19 cellular contexts compared by ENCODE assay signal in genomic region chr7:134704827-134705226, GRCh38.
"Had no signal": no experiment of that assay in that cellular context is flagged by ENCODE, and none has a peak within 500 bp of the region (broad histone marks: within the 10 kb centered on the region; RNA-seq: fewer than 3 reads in every experiment).

No MANE protein-coding gene starts in this region.

- H3K4me3 Mint-ChIP-seq: activated CD4-positive, alpha-beta memory T cell treated with anti-CD3 and anti-CD28 coated beads, Interleukin-2, amount 10 ng/mL, durations not matched to agents 7 days and 5 days; activated naive CD8-positive, alpha-beta T cell; activated T-cell treated with anti-CD3 and anti-CD28 coated beads, Interleukin-2, amount 50 U/mL, for 4 hours; endodermal cell; naive thymus-derived CD4-positive, alpha-beta T cell; stimulated activated naive CD8-positive, alpha-beta T cell treated with anti-CD3 and anti-CD28 coated beads, Interleukin-15, Interleukin-2, amounts not matched to agents 100 ng/mL and 50 ng/mL, for 24 hours; T-helper 17 cell had no signal

- H3K9me3 ChIP-seq: left lung, mucosa of descending colon had no signal

- H3K9me3 Mint-ChIP-seq: activated CD4-positive, alpha-beta memory T cell treated with anti-CD3 and anti-CD28 coated beads, Interleukin-2, amount 10 ng/mL, durations not matched to agents 7 days and 5 days; activated T-cell treated with anti-CD3 and anti-CD28 coated beads, Interleukin-2, amount 50 U/mL, for 4 hours; endodermal cell; naive thymus-derived CD4-positive, alpha-beta T cell; stimulated activated naive CD8-positive, alpha-beta T cell treated with anti-CD3 and anti-CD28 coated beads, Interleukin-15, Interleukin-2, amounts not matched to agents 100 ng/mL and 50 ng/mL, for 24 hours had no signal

- H3K4me1 Mint-ChIP-seq: activated CD4-positive, alpha-beta memory T cell treated with anti-CD3 and anti-CD28 coated beads, Interleukin-2, amount 10 ng/mL, durations not matched to agents 7 days and 5 days; naive thymus-derived CD4-positive, alpha-beta T cell; T-helper 17 cell had no signal

- H3K27ac Mint-ChIP-seq: activated CD4-positive, alpha-beta memory T cell treated with anti-CD3 and anti-CD28 coated beads, Interleukin-2, amount 10 ng/mL, durations not matched to agents 7 days and 5 days; activated naive CD8-positive, alpha-beta T cell; endodermal cell; naive thymus-derived CD4-positive, alpha-beta T cell; stimulated activated naive CD8-positive, alpha-beta T cell treated with anti-CD3 and anti-CD28 coated beads, Interleukin-15, Interleukin-2, amounts not matched to agents 100 ng/mL and 50 ng/mL, for 24 hours; T-helper 17 cell had no signal

- H3K27me3 ChIP-seq: dorsolateral prefrontal cortex, hepatocyte, left lung had no signal

- DNase-seq: activated CD4-positive, alpha-beta memory T cell treated with anti-CD3 and anti-CD28 coated beads, Interleukin-2, amount 10 ng/mL, durations not matched to agents 7 days and 5 days; activated effector memory CD4-positive, alpha-beta T cell treated with anti-CD3 and anti-CD28 coated beads, Interleukin-2, amount 50 U/mL, for 16 hours; activated T-cell treated with anti-CD3 and anti-CD28 coated beads, Interleukin-2, amount 50 U/mL, for 4 hours; amygdala; cerebellar nuclear complex; dorsolateral prefrontal cortex; endodermal cell; left lung; mucosa of descending colon; naive thymus-derived CD4-positive, alpha-beta T cell; retina; stimulated activated CD4-positive, alpha-beta T cell treated with anti-CD3 and anti-CD28 coated beads, Interleukin-4, amount 100 ng/mL, for 4 hours; stimulated activated CD8-positive, alpha-beta memory T cell treated with anti-CD3 and anti-CD28 coated beads, Interleukin-4, amount 100 ng/mL, for 48 hours; T-helper 17 cell; trophoblast cell; WERI-Rb-1 had no signal

- H3K36me3 ChIP-seq: left lung, WERI-Rb-1 had no signal

- H3K4me3 ChIP-seq: dorsolateral prefrontal cortex, hepatocyte, left lung, mucosa of descending colon had no signal

- H3K27ac ChIP-seq: hepatocyte, left lung, WERI-Rb-1 had no signal

- H3K4me1 ChIP-seq: left lung had no signal

- H3K27me3 Mint-ChIP-seq: activated CD4-positive, alpha-beta memory T cell treated with anti-CD3 and anti-CD28 coated beads, Interleukin-2, amount 10 ng/mL, durations not matched to agents 7 days and 5 days; activated naive CD8-positive, alpha-beta T cell; stimulated activated naive CD8-positive, alpha-beta T cell treated with anti-CD3 and anti-CD28 coated beads, Interleukin-15, Interleukin-2, amounts not matched to agents 100 ng/mL and 50 ng/mL, for 24 hours had no signal

- ATAC-seq: activated T-cell treated with anti-CD3 and anti-CD28 coated beads, Interleukin-2, amount 50 U/mL, for 4 hours; left lung; mucosa of descending colon; naive thymus-derived CD4-positive, alpha-beta T cell; T-helper 17 cell had no signal

- H3K36me3 Mint-ChIP-seq: activated naive CD8-positive, alpha-beta T cell; naive thymus-derived CD4-positive, alpha-beta T cell had no signal
